8 cellular contexts compared by ENCODE assay signal in the genomic region with DNA sequence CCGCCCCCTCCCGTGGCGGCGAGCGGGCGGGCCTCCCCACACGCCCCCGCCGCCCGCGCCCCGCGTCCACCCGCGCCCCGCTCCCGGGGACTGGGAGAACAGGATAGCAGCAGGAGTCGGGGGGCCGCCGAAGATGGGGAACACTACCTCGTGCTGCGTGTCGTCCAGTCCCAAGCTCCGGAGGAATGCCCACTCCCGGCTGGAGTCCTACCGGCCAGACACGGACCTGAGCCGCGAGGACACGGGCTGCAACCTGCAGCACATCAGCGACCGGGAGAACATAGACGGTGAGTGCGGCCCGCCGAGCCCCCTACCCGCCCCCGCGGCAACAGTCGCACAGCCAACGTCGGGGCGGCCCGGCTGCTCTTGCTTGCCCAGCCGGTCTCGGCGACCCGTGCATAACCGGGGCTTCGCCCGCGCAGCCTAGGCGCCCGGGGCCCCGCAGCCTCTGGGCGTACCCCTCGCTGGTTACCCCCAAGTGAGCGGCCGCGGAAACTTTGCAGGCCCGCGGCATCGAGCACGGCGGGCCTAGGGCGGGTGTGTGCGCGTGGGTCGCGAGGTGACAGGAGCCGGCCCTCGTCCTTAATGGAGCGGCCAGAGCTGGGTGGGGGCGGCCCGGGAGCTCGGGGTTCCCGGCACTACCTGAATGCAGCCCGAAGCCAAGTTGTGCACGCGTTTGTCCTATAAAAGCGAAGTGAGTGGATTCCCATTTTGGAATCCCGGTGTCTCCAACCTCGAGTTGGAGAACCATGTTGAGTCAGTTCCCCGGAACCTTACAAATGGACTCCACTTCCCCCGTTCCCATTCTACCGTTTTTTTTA. TPM values are rescaled to one million over a fixed set of nuclear protein-coding genes. Genes with fewer than 3 reads are reported as not detected.
DNase-seq lines count a peak whose midpoint lies in the region; ATAC-seq, FAIRE-seq and TF ChIP-seq lines count a peak whose summit lies in the region.

No MANE protein-coding gene starts in this region.

- H3K9me1 ChIP-seq in K562 (ENCODE audit: control insufficient read depth, insufficient read depth, low read length), result peaks cover 4% of the 10 kb centered on the region

- peak; percentile 67 for DNase-seq in DMS53 (lab: John Stamatoyannopoulos, UW)
- DNase-seq in DMS53 treated with DMSO at 0.1 percent for 48 hours (lab: John Stamatoyannopoulos, UW; ENCODE audit: unreplicated experiment), result no peak
- DNase-seq in SK-N-SH, result peak; percentile 82
- DNase-seq in K562 (ENCODE audit: extremely low read depth in 1 of 4, low spot score in 3 of 4), result peak in 2 of 4 experiments; percentile 48 to 64
- peak; percentile 22 for DNase-seq in small intestine
- no peak for DNase-seq in medulla oblongata (ENCODE audit: extremely low spot score)

- H3K4me2 ChIP-seq in SK-N-SH (peak overlapping the region; percentile 93), K562 (ENCODE audit: insufficient read depth, low read length) (peak overlapping the region; percentile 78)

- intact Hi-C loops in K562 (cut with micrococcal nuclease), result loop anchor here (2.0 to 5.0 kb wide), 2 partner anchors 54 to 75 kb away; no protein-coding TSS in a partner anchor

- FAIRE-seq in K562 (lab: Jason Lieb, UNC), result no peak
- FAIRE-seq in small intestine (lab: Jason Lieb, UNC), result no peak

- H3K27me3 ChIP-seq in SK-N-SH (ENCODE audit: insufficient read depth), result no peaks in the 10 kb centered on the region
- no peaks in the 10 kb centered on the region for H3K27me3 ChIP-seq in K562 (ENCODE audit: control insufficient read depth in 2 of 2, insufficient read depth in 2 of 2, low read length in 2 of 2)
- peaks cover 10% of the 10 kb centered on the region; the same call in 1 of the 2 replicates for H3K27me3 ChIP-seq in iPS-20b (ENCODE audit: insufficient read depth, low read length)
- H3K27me3 ChIP-seq in small intestine (ENCODE audit: control insufficient read depth in 2 of 2, insufficient read depth in 2 of 2, low read length in 2 of 2), result no peaks in the 10 kb centered on the region

- H3K4me1 ChIP-seq in SK-N-SH (ENCODE audit: control insufficient read depth in 1 of 2, insufficient read depth in 2 of 2, low read depth in 1 of 2, low read length in 1 of 2) (peaks cover 16 to 27% of the 10 kb centered on the region in 2 experiments; a peak in 3 of 4 replicates), K562 (replicated peaks in 1 of 2; ENCODE audit: control insufficient read depth in 2 of 2, insufficient read depth in 2 of 2, low read length in 2 of 2) (peaks cover 12 to 43% of the 10 kb centered on the region in 2 experiments; a peak in 4 of 5 replicates), iPS-20b (ENCODE audit: insufficient read depth, low read length) (peaks cover 3% of the 10 kb centered on the region; the same call in 1 of the 2 replicates), small intestine (ENCODE audit: control insufficient read depth in 2 of 2, insufficient read depth in 1 of 2, low read depth in 1 of 2, low read length in 1 of 2) (peaks cover 7 to 15% of the 10 kb centered on the region in 2 donors)

- peak overlapping the region; percentile 22; the same call in 1 of the 2 replicates for H2AFZ ChIP-seq in SK-N-SH (ENCODE audit: low read depth)
- peak overlapping the region; percentile 28 for H2AFZ ChIP-seq in K562 (ENCODE audit: low read depth, low read length)

- POLR2A ChIA-PET in SK-N-SH (lab: Yijun Ruan, JAX) (no interaction called here), K562 (lab: Yijun Ruan, JAX) (interaction anchor here (1.1 to 1.7 kb wide), 2 partner anchors 10 to 14 kb away, joined by 3 to 7 read pairs; no protein-coding TSS in a partner anchor)

- in situ Hi-C loops in K562 (cut with MboI), result no loop called here

- H3K79me2 ChIP-seq in SK-N-SH (ENCODE audit: insufficient read depth) (peaks cover 91% of the 10 kb centered on the region), K562 (ENCODE audit: control insufficient read depth, insufficient read depth, low read length) (peaks cover 95% of the 10 kb centered on the region)

- H3K4me3 ChIP-seq in SK-N-SH (ENCODE audit: low read depth in 2 of 2, low read length in 1 of 2) (peak overlapping the region; percentile 65 to 83), K562 (peak overlapping the region; percentile 90), iPS-20b (ENCODE audit: low read length) (peak overlapping the region; percentile 81), small intestine (ENCODE audit: low read depth in 1 of 2, low read length in 2 of 2) (peak overlapping the region; percentile 89 to 98)

- H3K27ac ChIP-seq in SK-N-SH (ENCODE audit: low read depth in 2 of 2, low read length in 1 of 2), result peak overlapping the region; percentile 12 to 82; a peak in 3 of 4 replicates
- H3K27ac ChIP-seq in K562 (ENCODE audit: extremely low read depth, low read depth, low read length), result peak overlapping the region; percentile 73
- no peak overlapping the region for H3K27ac ChIP-seq in iPS-20b (ENCODE audit: low read length)
- peak overlapping the region; percentile 53 to 60 for H3K27ac ChIP-seq in small intestine (ENCODE audit: low read depth in 1 of 2, low read length in 1 of 2)

- CTCF ChIA-PET in SK-N-SH (lab: Yijun Ruan, JAX), result no interaction called here
- CTCF ChIA-PET in K562 (lab: Yijun Ruan, JAX; ENCODE audit: low intra/inter-chr PET ratio), result no interaction called here

- WGBS in SK-N-SH (ENCODE audit: low lambda C conversion rate), result 0% methylated on average over 6 of the region's 86 CpGs
- WGBS in K562 (ENCODE audit: insufficient coverage, low coverage, missing lambda C conversion rate), result under 1% methylated on average over 51 of the region's 86 CpGs
- WGBS in small intestine, 3 donors, result 0 to 1% (median 1%) methylated on average over 61 to 86 of the region's 86 CpGs

- no peaks in the 10 kb centered on the region for H3K9me3 ChIP-seq in SK-N-SH
- H3K9me3 ChIP-seq in K562 (replicated peaks; ENCODE audit: control insufficient read depth, insufficient read depth, low read depth, low read length), result no peaks in the 10 kb centered on the region
- H3K9me3 ChIP-seq in iPS-20b (ENCODE audit: insufficient read depth, low read depth, low read length), result no peaks in the 10 kb centered on the region; the same call in 1 of the 2 replicates
- no peaks in the 10 kb centered on the region for H3K9me3 ChIP-seq in small intestine (ENCODE audit: control insufficient read depth, low read depth)

- H3K36me3 ChIP-seq in SK-N-SH (replicated peaks in 1 of 2; ENCODE audit: control insufficient read depth in 1 of 2, insufficient read depth in 2 of 2, low read length in 1 of 2) (peaks cover 0 to 6% of the 10 kb centered on the region in 2 experiments), K562 (ENCODE audit: control insufficient read depth, insufficient read depth, low read length) (peaks cover 22% of the 10 kb centered on the region), iPS-20b (ENCODE audit: insufficient read depth, low read depth, low read length) (peaks cover 4% of the 10 kb centered on the region; the same call in 1 of the 2 replicates), small intestine (ENCODE audit: control insufficient read depth in 2 of 2, insufficient read depth in 2 of 2, low read length in 2 of 2) (peaks cover 0 to 2% of the 10 kb centered on the region in 2 donors)

- TF ChIP-seq EP300 in SK-N-SH (IDR thresholded peaks at IDR 0.05; ENCODE audit: borderline replicate concordance in 1 of 2, low read depth in 1 of 2, low read length in 1 of 2) (no peak), K562 (IDR thresholded peaks at IDR 0.05; ENCODE audit: low read length) (no peak)

- H3K9ac ChIP-seq in SK-N-SH (peak overlapping the region; percentile 66), K562 (ENCODE audit: insufficient read depth in 1 of 2, low read depth in 2 of 2, low read length in 2 of 2) (peak overlapping the region; percentile 75 to 95), iPS-20b (ENCODE audit: low read depth, low read length) (peak overlapping the region; percentile 65; the same call in 1 of the 2 replicates)

- H4K20me1 ChIP-seq in SK-N-SH (ENCODE audit: insufficient read depth) (peaks cover 52% of the 10 kb centered on the region), K562 (replicated peaks; ENCODE audit: control insufficient read depth, insufficient read depth, low read length) (peaks cover 24% of the 10 kb centered on the region)

- H3F3A ChIP-seq in SK-N-SH (replicated peaks; ENCODE audit: insufficient read depth), result peaks cover 4% of the 10 kb centered on the region

- no peak for TF ChIP-seq POLR2A in K562 (conservative IDR thresholded peaks at IDR 0.05)

- H3K9me2 ChIP-seq in SK-N-SH, result no peaks in the 10 kb centered on the region

- TF ChIP-seq RAD21 in SK-N-SH (IDR thresholded peaks at IDR 0.05; ENCODE audit: low read length) (no peak), K562 (CRISPR knock-in tag; conservative IDR thresholded peaks at IDR 0.05 in 1 of 2, IDR thresholded peaks at IDR 0.05 in 1 of 2) (no peak)

- TF ChIP-seq CTCF in SK-N-SH (IDR thresholded peaks at IDR 0.05) (no peak), K562 (IDR thresholded peaks at IDR 0.05 in 2 of 3, conservative IDR thresholded peaks at IDR 0.05 in 1 of 3; ENCODE audit: insufficient read depth in 2 of 3, low read depth in 1 of 3, low read length in 3 of 3) (no peak)

- no TSS peak for BruUV-seq in K562 (replicated peaks; lab: Mats Ljungman, UMichigan)

- ATAC-seq in HG02970 (IDR thresholded peaks at IDR 0.05; ENCODE audit: low FRiP score, unreplicated experiment), result peak; percentile 12
- ATAC-seq in K562, result peak; percentile 37

RNA-seq across cellular contexts. Expression of gene CCNY, which starts 0.8 kb away (rescaled TPM):
- 29.4 and 35.7 TPM in 2 replicates for polyA plus RNA-seq in SK-N-SH (2012; rRNA removed)
- 32.3 and 49.0 TPM in 2 replicates for polyA plus RNA-seq in SK-N-SH (2012; cell fraction: cytosol; rRNA removed)
- 10.9 and 26.2 TPM in 2 replicates for polyA plus RNA-seq in SK-N-SH (2012; cell fraction: nucleus; rRNA removed)
- total RNA-seq in K562 (2011; cell fraction: chromatin; rRNA removed; ENCODE audit: low replicate concordance), result 53.7 and 58.2 TPM in 2 replicates
- total RNA-seq in K562 (2011; cell fraction: nucleolus; rRNA removed), result 22.3 and 25.7 TPM in 2 replicates
- total RNA-seq in K562 (2011; cell fraction: nucleoplasm; rRNA removed), result 32.0 and 43.7 TPM in 2 replicates
- 28.4 and 32.9 TPM in 2 replicates for total RNA-seq in K562 (2014; rRNA removed)
- 42.1 and 52.6 TPM in 2 replicates for total RNA-seq in K562 (2014; rRNA removed; fragmentation: Illumina TruSeq; extraction: Trizol)
- 38.3 and 38.6 TPM in 2 replicates for total RNA-seq in K562 (2015; rRNA removed; fragmentation: Illumina TruSeq; extraction: Trizol)
- total RNA-seq in K562 (2021), result 69.2 and 76.9 TPM in 2 replicates
- polyA plus RNA-seq in K562 (2011; rRNA removed), result 87.9 and 109 TPM in 2 replicates
- polyA plus RNA-seq in K562 (2011; cell fraction: cytosol; rRNA removed), result 32.2 and 62.8 TPM in 2 replicates
- 31.7 and 55.0 TPM in 2 replicates for polyA plus RNA-seq in K562 (2011; cell fraction: nucleus; rRNA removed)
- polyA plus RNA-seq in K562 (2012), result 57.6 and 72.6 TPM in 2 replicates
- 59.9 and 73.2 TPM in 2 replicates for polyA plus RNA-seq in K562 (2014; fragmentation: Illumina TruSeq; extraction: Trizol)
- 1 to 10 TPM; 8.4 to 9.1 TPM for polyA plus RNA-seq in K562 (2014; fragmentation: Nextera tagmentation; extraction: Ambion mirVana)
- polyA plus RNA-seq in K562 (2014; rRNA removed), result 26.2 and 44.6 TPM in 2 replicates
- 126 and 138 TPM in 2 replicates for polyA minus RNA-seq in K562 (2011; rRNA and poly(A)+ RNA removed)
- 34.0 and 62.3 TPM in 2 replicates for polyA minus RNA-seq in K562 (2011; cell fraction: cytosol; rRNA and poly(A)+ RNA removed)
- 17.1 and 38.9 TPM in 2 replicates for polyA minus RNA-seq in K562 (2011; cell fraction: nucleus; rRNA and poly(A)+ RNA removed)
- polyA plus RNA-seq in small intestine, result 10 to 100 TPM; 26.7 to 35.8 (median 28.9) TPM

Comparison
In these comparisons a context has a peak if more than half of its experiments do, and no peak if none do; other contexts are left out.
1. DNase-seq: peak in DMS53 (single experiment), SK-N-SH (single experiment) and small intestine (single experiment); none in DMS53 treated with DMSO at 0.1 percent for 48 hours (single experiment) and medulla oblongata (single experiment).
2. Peak in every context shown above with its lines, with median percentiles within 50 percentile points of each other: H3K4me3 ChIP-seq and H3K9ac ChIP-seq.